2 cellular contexts compared by ENCODE assay signal in genomic region chr7:125253454-125254182, GRCh38.
TF ChIP-seq lines count a peak whose summit lies in the region.

No MANE protein-coding gene starts in this region.

TF ChIP-seq in SK-N-SH treated with all-trans-retinoic acid at 6 μM for 48 hours, 23 proteins besides CTCF, POLR2A, EP300 and RAD21 (continued from another document):
- TF ChIP-seq PATZ1 (CRISPR knock-in tag; IDR thresholded peaks at IDR 0.05; ENCODE audit: borderline replicate concordance) (peak; percentile 30; the same call in 1 of the 2 replicates), ARNTL (CRISPR knock-in tag; IDR thresholded peaks at IDR 0.05; ENCODE audit: borderline replicate concordance, low read depth) (no peak)

TF ChIP-seq in SK-N-SH, 30 proteins besides CTCF, POLR2A, EP300 and RAD21 (continued from another document):
- TF ChIP-seq PBX3 (IDR thresholded peaks at IDR 0.05), result no peak
- TF ChIP-seq SIN3A (IDR thresholded peaks at IDR 0.05; ENCODE audit: borderline replicate concordance, low read depth, low read length), result no peak
- no peak for TF ChIP-seq RFX5 (IDR thresholded peaks at IDR 0.05; ENCODE audit: low read length)
- no peak for TF ChIP-seq GABPA (IDR thresholded peaks at IDR 0.05; ENCODE audit: low read depth)
- no peak for TF ChIP-seq EZH2phosphoT487 (IDR thresholded peaks at IDR 0.05; ENCODE audit: borderline replicate concordance, low read depth)
- TF ChIP-seq, protein P1, sequence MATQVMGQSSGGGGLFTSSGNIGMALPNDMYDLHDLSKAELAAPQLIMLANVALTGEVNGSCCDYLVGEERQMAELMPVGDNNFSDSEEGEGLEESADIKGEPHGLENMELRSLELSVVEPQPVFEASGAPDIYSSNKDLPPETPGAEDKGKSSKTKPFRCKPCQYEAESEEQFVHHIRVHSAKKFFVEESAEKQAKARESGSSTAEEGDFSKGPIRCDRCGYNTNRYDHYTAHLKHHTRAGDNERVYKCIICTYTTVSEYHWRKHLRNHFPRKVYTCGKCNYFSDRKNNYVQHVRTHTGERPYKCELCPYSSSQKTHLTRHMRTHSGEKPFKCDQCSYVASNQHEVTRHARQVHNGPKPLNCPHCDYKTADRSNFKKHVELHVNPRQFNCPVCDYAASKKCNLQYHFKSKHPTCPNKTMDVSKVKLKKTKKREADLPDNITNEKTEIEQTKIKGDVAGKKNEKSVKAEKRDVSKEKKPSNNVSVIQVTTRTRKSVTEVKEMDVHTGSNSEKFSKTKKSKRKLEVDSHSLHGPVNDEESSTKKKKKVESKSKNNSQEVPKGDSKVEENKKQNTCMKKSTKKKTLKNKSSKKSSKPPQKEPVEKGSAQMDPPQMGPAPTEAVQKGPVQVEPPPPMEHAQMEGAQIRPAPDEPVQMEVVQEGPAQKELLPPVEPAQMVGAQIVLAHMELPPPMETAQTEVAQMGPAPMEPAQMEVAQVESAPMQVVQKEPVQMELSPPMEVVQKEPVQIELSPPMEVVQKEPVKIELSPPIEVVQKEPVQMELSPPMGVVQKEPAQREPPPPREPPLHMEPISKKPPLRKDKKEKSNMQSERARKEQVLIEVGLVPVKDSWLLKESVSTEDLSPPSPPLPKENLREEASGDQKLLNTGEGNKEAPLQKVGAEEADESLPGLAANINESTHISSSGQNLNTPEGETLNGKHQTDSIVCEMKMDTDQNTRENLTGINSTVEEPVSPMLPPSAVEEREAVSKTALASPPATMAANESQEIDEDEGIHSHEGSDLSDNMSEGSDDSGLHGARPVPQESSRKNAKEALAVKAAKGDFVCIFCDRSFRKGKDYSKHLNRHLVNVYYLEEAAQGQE (IDR thresholded peaks at IDR 0.05; ENCODE audit: low read depth, low read length), result no peak
- TF ChIP-seq RXRA (IDR thresholded peaks at IDR 0.05; ENCODE audit: borderline replicate concordance, low read depth), result no peak
- no peak for TF ChIP-seq ELF1 (IDR thresholded peaks at IDR 0.05)
- TF ChIP-seq, protein P2, sequence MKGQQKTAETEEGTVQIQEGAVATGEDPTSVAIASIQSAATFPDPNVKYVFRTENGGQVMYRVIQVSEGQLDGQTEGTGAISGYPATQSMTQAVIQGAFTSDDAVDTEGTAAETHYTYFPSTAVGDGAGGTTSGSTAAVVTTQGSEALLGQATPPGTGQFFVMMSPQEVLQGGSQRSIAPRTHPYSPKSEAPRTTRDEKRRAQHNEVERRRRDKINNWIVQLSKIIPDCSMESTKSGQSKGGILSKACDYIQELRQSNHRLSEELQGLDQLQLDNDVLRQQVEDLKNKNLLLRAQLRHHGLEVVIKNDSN (IDR thresholded peaks at IDR 0.05; ENCODE audit: borderline replicate concordance, low read depth), result no peak
- no peak for TF ChIP-seq MXI1 (IDR thresholded peaks at IDR 0.05; ENCODE audit: low read depth, low read length)
- TF ChIP-seq SMC3 (IDR thresholded peaks at IDR 0.05; ENCODE audit: low read depth, low read length), result no peak
- no peak for TF ChIP-seq NRF1 (IDR thresholded peaks at IDR 0.05; ENCODE audit: low read depth, low read length)
- TF ChIP-seq MAX (IDR thresholded peaks at IDR 0.05; ENCODE audit: low read depth), result no peak
- TF ChIP-seq TEAD4 (IDR thresholded peaks at IDR 0.05; ENCODE audit: borderline replicate concordance, insufficient read depth), result no peak
- TF ChIP-seq, protein P3, sequence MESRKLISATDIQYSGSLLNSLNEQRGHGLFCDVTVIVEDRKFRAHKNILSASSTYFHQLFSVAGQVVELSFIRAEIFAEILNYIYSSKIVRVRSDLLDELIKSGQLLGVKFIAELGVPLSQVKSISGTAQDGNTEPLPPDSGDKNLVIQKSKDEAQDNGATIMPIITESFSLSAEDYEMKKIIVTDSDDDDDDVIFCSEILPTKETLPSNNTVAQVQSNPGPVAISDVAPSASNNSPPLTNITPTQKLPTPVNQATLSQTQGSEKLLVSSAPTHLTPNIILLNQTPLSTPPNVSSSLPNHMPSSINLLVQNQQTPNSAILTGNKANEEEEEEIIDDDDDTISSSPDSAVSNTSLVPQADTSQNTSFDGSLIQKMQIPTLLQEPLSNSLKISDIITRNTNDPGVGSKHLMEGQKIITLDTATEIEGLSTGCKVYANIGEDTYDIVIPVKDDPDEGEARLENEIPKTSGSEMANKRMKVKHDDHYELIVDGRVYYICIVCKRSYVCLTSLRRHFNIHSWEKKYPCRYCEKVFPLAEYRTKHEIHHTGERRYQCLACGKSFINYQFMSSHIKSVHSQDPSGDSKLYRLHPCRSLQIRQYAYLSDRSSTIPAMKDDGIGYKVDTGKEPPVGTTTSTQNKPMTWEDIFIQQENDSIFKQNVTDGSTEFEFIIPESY (IDR thresholded peaks at IDR 0.05; ENCODE audit: borderline replicate concordance, low read depth), result no peak
- TF ChIP-seq FOXJ3 (CRISPR knock-in tag; IDR thresholded peaks at IDR 0.05), result no peak
